In the genomic region with DNA sequence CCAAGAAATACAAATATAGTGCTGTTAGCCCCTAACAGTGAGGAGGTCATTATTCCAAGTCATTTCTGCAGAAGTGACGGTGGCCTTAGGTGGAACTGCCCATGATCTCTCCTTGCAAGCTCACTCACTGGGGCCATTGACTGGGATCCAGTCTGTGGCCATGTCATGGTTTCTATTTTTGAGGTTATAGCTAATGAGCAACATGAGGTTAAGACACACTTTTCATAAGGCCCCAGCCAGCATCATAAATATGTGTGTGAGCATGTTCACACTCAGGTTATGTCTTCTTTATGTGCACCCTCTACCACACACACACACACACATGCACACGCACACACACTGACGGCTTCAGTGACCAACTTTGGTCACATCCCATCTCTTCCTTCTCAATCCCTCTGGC, we compare ENCODE assay signal across 13 cellular contexts. TPM values are rescaled to one million over a fixed set of nuclear protein-coding genes. Genes with fewer than 3 reads are reported as not detected.
DNase-seq lines count a peak whose midpoint lies in the region; ATAC-seq lines count a peak whose summit lies in the region.
"Had no signal": no experiment of that assay in that cellular context is flagged by ENCODE, and none has a peak within 500 bp of the region (broad histone marks: within the 10 kb centered on the region; RNA-seq: fewer than 3 reads in every experiment).

No MANE protein-coding gene starts in this region.

- no peaks in the 10 kb centered on the region for H3K9me3 Mint-ChIP-seq in activated T-cell treated with anti-CD3 and anti-CD28 coated beads, Interleukin-2, amount 50 U/mL, for 24 hours
- H3K9me3 Mint-ChIP-seq in activated CD8-positive, alpha-beta T cell treated with anti-CD3 and anti-CD28 coated beads, Interleukin-2, amount 10 ng/mL, durations not matched to agents 7 days and 5 days (ENCODE audit: insufficient read depth): no peaks in the 10 kb centered on the region

- CTCF ChIA-PET in activated CD8-positive, alpha-beta T cell treated with anti-CD3 and anti-CD28 coated beads, Interleukin-2, amount 10 ng/mL, durations not matched to agents 7 days and 5 days (lab: Charles Lee): interaction anchor here (1.1 to 1.5 kb wide), 2 partner anchors 8 to 53 kb away, joined by 4 to 7 read pairs; no protein-coding TSS in a partner anchor

- H3K36me3 Mint-ChIP-seq in activated T-cell treated with anti-CD3 and anti-CD28 coated beads, Interleukin-2, amount 50 U/mL, for 24 hours (ENCODE audit: low read depth): no peaks in the 10 kb centered on the region
- peaks cover 5% of the 10 kb centered on the region for H3K36me3 Mint-ChIP-seq in activated CD8-positive, alpha-beta T cell treated with anti-CD3 and anti-CD28 coated beads, Interleukin-2, amount 10 ng/mL, durations not matched to agents 7 days and 5 days (ENCODE audit: low read depth)

- peak overlapping the region; percentile 82 for H3K4me3 Mint-ChIP-seq in activated T-cell treated with anti-CD3 and anti-CD28 coated beads, Interleukin-2, amount 50 U/mL, for 24 hours
- peak overlapping the region; percentile 79 for H3K4me3 Mint-ChIP-seq in activated CD8-positive, alpha-beta T cell treated with anti-CD3 and anti-CD28 coated beads, Interleukin-2, amount 10 ng/mL, durations not matched to agents 7 days and 5 days

- peak; percentile 11 for ATAC-seq in HG03175 (IDR thresholded peaks at IDR 0.05; ENCODE audit: unreplicated experiment)
- peak; percentile 10 for ATAC-seq in activated CD8-positive, alpha-beta T cell treated with anti-CD3 and anti-CD28 coated beads, Interleukin-2, amount 10 ng/mL, durations not matched to agents 7 days and 5 days
- no peak for ATAC-seq in stimulated activated naive CD8-positive, alpha-beta T cell treated with anti-CD3 and anti-CD28 coated beads, Interleukin-15, Interleukin-2, amounts not matched to agents 100 U/mL and 50 U/mL, for 24 hours

- H3K27ac Mint-ChIP-seq in activated T-cell treated with anti-CD3 and anti-CD28 coated beads, Interleukin-2, amount 50 U/mL, for 24 hours: peak overlapping the region; percentile 92
- H3K27ac Mint-ChIP-seq in activated CD8-positive, alpha-beta T cell treated with anti-CD3 and anti-CD28 coated beads, Interleukin-2, amount 10 ng/mL, durations not matched to agents 7 days and 5 days: peak overlapping the region; percentile 89

- peaks cover 57% of the 10 kb centered on the region for H3K4me1 Mint-ChIP-seq in activated T-cell treated with anti-CD3 and anti-CD28 coated beads, Interleukin-2, amount 50 U/mL, for 24 hours (ENCODE audit: low read depth)
- peaks cover 73% of the 10 kb centered on the region for H3K4me1 Mint-ChIP-seq in activated CD8-positive, alpha-beta T cell treated with anti-CD3 and anti-CD28 coated beads, Interleukin-2, amount 10 ng/mL, durations not matched to agents 7 days and 5 days (ENCODE audit: low read depth)

- H3K27me3 Mint-ChIP-seq in activated T-cell treated with anti-CD3 and anti-CD28 coated beads, Interleukin-2, amount 50 U/mL, for 24 hours: peaks cover 8% of the 10 kb centered on the region
- H3K27me3 Mint-ChIP-seq in activated CD8-positive, alpha-beta T cell treated with anti-CD3 and anti-CD28 coated beads, Interleukin-2, amount 10 ng/mL, durations not matched to agents 7 days and 5 days (ENCODE audit: low read depth): peaks cover 12% of the 10 kb centered on the region

- no peak for DNase-seq in activated T-cell treated with anti-CD3 and anti-CD28 coated beads, Interleukin-2, amount 50 U/mL, for 24 hours
- DNase-seq in activated T-cell treated with anti-CD3 and anti-CD28 coated beads, Interleukin-2, amount 50 U/mL, for 1 hour: no peak
- no peak for DNase-seq in activated CD8-positive, alpha-beta T cell treated with anti-CD3 and anti-CD28 coated beads, Interleukin-2, amount 10 ng/mL, durations not matched to agents 7 days and 5 days
- peak; percentile 4 for DNase-seq in stimulated activated naive CD8-positive, alpha-beta T cell treated with anti-CD3 and anti-CD28 coated beads, Interleukin-15, Interleukin-2, amounts not matched to agents 100 U/mL and 50 U/mL, for 24 hours
- DNase-seq in NCI-H446 (lab: John Stamatoyannopoulos, UW) (no peak), SKM-1 treated with dmso at 0.1 percent for 144 hours (lab: John Stamatoyannopoulos, UW; ENCODE audit: unreplicated experiment) (no peak), substantia nigra (lab: John Stamatoyannopoulos, UW) (no peak)
- DNase-seq: adrenal gland, cortex of kidney, NCI-H2227 treated with DMSO at 0.1 percent for 48 hours had no signal

- H3K27ac ChIP-seq in substantia nigra (ENCODE audit: low read depth, low read length, poor library complexity, severe bottlenecking): no peak overlapping the region
- H3K27ac ChIP-seq: adrenal gland, RWPE1, VCaP had no signal

- POLR2A ChIA-PET in activated CD8-positive, alpha-beta T cell treated with anti-CD3 and anti-CD28 coated beads, Interleukin-2, amount 10 ng/mL, durations not matched to agents 7 days and 5 days (lab: Charles Lee): interaction anchor here (1.0 kb wide), 1 partner anchor 93 kb away, joined by 3 read pairs; no protein-coding TSS in a partner anchor

RNA-seq across cellular contexts. Expression of a gene that starts 0.5 kb away (rescaled TPM):
- total RNA-seq in activated CD8-positive, alpha-beta T cell treated with anti-CD3 and anti-CD28 coated beads, Interleukin-2, amount 10 ng/mL, durations not matched to agents 7 days and 5 days: 1 to 10 TPM; 7.1 to 7.9 TPM
